11 cellular contexts compared by ENCODE assay signal in genomic region chr13:50989476-50989875, GRCh38.
A peak's percentile ranks its signal among the peaks of the same experiment; 100 is the strongest.
DNase-seq lines count a peak whose midpoint lies in the region.
"Had no signal": no experiment of that assay in that cellular context is flagged by ENCODE, and none has a peak within 500 bp of the region (broad histone marks: within the 10 kb centered on the region; RNA-seq: fewer than 3 reads in every experiment).

No MANE protein-coding gene starts in this region.

- no peaks in the 10 kb centered on the region for H3K79me1 ChIP-seq in mesendoderm (ENCODE audit: low read length)

- no peak overlapping the region for H2BK15ac ChIP-seq in mesendoderm (replicated peaks; ENCODE audit: low read depth)

- H3K23ac ChIP-seq in mesendoderm (ENCODE audit: low read length): no peak overlapping the region

- H3K36me3 ChIP-seq in mesendoderm (ENCODE audit: control insufficient read depth, insufficient read depth, low read length): no peaks in the 10 kb centered on the region

- no peaks in the 10 kb centered on the region for H3K27me3 ChIP-seq in mesendoderm (ENCODE audit: insufficient read depth, low read length, poor library complexity)

- H3K4ac ChIP-seq in mesendoderm (ENCODE audit: low read depth, low read length): no peak overlapping the region

- H2BK5ac ChIP-seq in mesendoderm (ENCODE audit: low read length): no peak overlapping the region

- no peak overlapping the region for H3K4me3 ChIP-seq in mesendoderm (ENCODE audit: low read length)

- H4K8ac ChIP-seq in mesendoderm (ENCODE audit: low read depth, low read length): no peak overlapping the region

- no peak overlapping the region for H3K56ac ChIP-seq in mesendoderm (ENCODE audit: low read length)

- no peak overlapping the region for H3K9ac ChIP-seq in mesendoderm (ENCODE audit: low read length)

- DNase-seq in DMS153 (lab: John Stamatoyannopoulos, UW) (peak; percentile 66), NCI-H2227 treated with DMSO at 0.1 percent for 48 hours (lab: John Stamatoyannopoulos, UW) (peak; percentile 43), dermis blood vessel endothelial cell (peak; percentile 48), mesendoderm (peak; percentile 61), KBM-7 (no peak), cerebellum (ENCODE audit: low spot score) (no peak), T-helper 9 cell (no peak)
- no peak for DNase-seq in NK-92 treated with Interleukin-12 subunit alpha and Interleukin-12 subunit beta, amount 100 ng/mL, for 24 hours (lab: John Stamatoyannopoulos, UW)
- DNase-seq: DND-41, foreskin melanocyte, NCI-H2029 treated with DMSO at 0.1 percent for 48 hours had no signal

- no peak overlapping the region for H3K27ac ChIP-seq in mesendoderm (ENCODE audit: low read depth, low read length)

- H3K18ac ChIP-seq in mesendoderm (ENCODE audit: low read length): no peak overlapping the region

- H3K79me2 ChIP-seq in mesendoderm (ENCODE audit: control insufficient read depth, insufficient read depth, low read length): no peaks in the 10 kb centered on the region

- H3K4me2 ChIP-seq in mesendoderm (ENCODE audit: low read length): no peak overlapping the region

- WGBS in mesendoderm (ENCODE audit: extremely low coverage, insufficient coverage, low lambda C conversion rate): no CpG with 5 or more reads among the region's 6 CpGs

- H4K5ac ChIP-seq in mesendoderm (ENCODE audit: low read length): no peak overlapping the region

- in situ Hi-C loops in KBM-7 (cut with MboI; ENCODE audit: low pct_unique_long_range_greater_than_20kb, low sequenced_read_pairs): no loop called here

- no peak overlapping the region for H2BK120ac ChIP-seq in mesendoderm (ENCODE audit: low read depth, low read length)

- H2AK5ac ChIP-seq in mesendoderm (ENCODE audit: low read length): no peak overlapping the region

- H3K4me1 ChIP-seq in mesendoderm (ENCODE audit: control insufficient read depth, low read depth, low read length): peaks cover 6% of the 10 kb centered on the region

Comparison
In these comparisons a context has a peak if more than half of its experiments do, and no peak if none do; other contexts are left out.
1. DNase-seq: peak in DMS153 (single experiment), NCI-H2227 treated with DMSO at 0.1 percent for 48 hours (single experiment), dermis blood vessel endothelial cell (single experiment) and mesendoderm (single experiment); none in KBM-7 (single experiment), cerebellum (single experiment), T-helper 9 cell (single experiment) and NK-92 treated with Interleukin-12 subunit alpha and Interleukin-12 subunit beta, amount 100 ng/mL, for 24 hours (single experiment).